ENCODE assay signal across 1 cellular context in the genomic region with DNA sequence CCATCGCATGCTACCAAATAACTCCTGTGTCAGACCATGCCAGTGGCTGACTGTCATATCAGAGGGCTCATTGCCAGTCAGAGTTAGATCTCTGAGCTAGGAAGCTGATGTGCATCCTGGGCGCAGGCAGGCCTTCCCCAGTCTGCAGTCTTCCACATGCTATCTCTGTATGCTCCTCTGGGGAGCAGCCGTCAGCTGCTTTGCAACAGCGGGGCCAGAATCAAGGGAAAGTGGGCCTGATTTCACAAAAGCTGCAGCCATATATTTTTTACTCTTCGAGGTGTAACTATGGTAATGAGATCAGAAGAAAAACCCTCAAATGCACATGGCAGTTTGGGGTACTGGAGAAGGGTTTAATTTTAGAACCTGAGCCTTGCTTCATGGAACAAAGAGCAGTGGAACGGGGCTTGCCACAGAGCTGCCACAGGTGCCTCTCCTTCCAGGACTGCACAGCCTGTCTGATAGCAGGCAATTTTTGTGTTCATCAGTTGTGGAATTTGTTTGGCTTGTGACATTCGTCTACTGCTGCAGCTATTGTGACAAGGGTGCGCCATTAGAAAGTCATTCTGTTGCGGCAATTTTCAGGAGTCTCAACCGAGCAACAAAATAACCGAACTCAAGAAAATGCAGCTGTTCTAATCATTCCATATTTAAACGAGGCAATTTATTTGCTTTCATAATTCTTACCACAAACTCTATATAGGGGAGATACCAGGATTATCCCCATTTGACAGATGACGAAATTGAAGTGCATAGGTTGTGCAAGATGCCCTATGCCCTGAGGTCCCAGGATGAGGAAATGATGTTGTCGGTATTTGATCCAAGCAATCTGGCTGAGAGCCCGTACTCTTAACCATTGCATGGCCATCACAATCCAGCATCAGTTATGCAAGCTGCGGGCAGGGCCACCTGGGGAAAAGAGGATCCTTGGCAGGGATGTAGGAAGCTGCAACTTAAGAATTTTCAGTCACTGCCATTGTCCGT.
TF ChIP-seq lines count a peak whose summit lies in the region.

No MANE protein-coding gene starts in this region.

TF ChIP-seq in IMR-90, 13 proteins besides CTCF, POLR2A, EP300 and RAD21 (continued from another document):
- no peak for TF ChIP-seq RCOR1 (IDR thresholded peaks at IDR 0.05; ENCODE audit: insufficient replicate concordance, low read length)
